In the genomic region with DNA sequence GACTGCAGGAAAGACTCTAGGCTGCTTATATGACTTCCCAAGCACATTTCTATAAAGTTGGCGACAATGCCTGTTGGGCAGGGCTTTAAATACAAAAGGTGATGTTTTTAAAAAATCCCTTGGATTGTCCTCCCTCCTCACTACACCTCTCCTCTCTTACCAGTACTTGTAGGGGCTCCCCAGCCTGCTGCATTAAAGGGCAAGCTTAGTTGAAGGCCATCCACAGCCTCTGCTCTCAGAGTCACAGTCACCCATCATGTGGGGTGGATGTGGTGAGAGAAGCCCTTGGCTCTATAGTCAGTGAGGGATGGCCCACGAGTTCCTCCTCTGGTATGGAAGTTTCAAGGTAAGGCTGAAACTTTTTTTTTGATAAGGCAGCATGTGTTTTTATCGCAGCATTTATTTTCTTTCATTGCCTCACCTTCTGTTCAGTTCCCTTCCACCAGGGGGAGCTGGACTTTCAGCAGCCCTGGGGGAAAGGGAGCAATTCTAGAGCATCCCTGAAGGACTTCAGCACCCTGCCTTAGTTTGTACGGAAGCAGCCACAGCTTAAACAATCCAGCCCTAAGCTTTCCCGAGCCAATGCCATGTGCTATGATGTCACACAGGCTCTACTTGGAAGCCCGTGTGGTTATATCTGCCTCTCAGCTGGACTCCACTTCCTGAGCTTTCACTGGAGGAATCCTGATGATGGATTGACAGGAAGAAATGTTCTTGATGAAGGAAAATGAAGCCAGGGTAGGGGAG, we compare ENCODE assay signal across 8 cellular contexts.
DNase-seq lines count a peak whose midpoint lies in the region; ATAC-seq and TF ChIP-seq lines count a peak whose summit lies in the region.

No MANE protein-coding gene starts in this region.

- intact Hi-C loops in esophagus muscularis mucosa (cut with DNase I) = no loop called here

- no peaks in the 10 kb centered on the region for H3K36me3 ChIP-seq in esophagus muscularis mucosa

- H3K27me3 Mint-ChIP-seq in memory B cell = peaks cover 1% of the 10 kb centered on the region

- H3K4me3 Mint-ChIP-seq in memory B cell = no peak overlapping the region

- H3K27ac ChIP-seq in esophagus muscularis mucosa (replicated peaks in 1 of 4) = no peak overlapping the region

- no peaks in the 10 kb centered on the region for H3K36me3 Mint-ChIP-seq in memory B cell

- ATAC-seq in GM18861 (IDR thresholded peaks at IDR 0.05; ENCODE audit: unreplicated experiment) (peak; percentile 72), HG03103 (IDR thresholded peaks at IDR 0.05; ENCODE audit: low read depth, unreplicated experiment) (peak; percentile 74), memory B cell (ENCODE audit: low read depth) (peak; percentile 70)

- H3K9me3 ChIP-seq in esophagus muscularis mucosa = no peaks in the 10 kb centered on the region

- DNase-seq in COLO829 (ENCODE audit: low spot score) (peak; percentile 50), RPMI7951 (ENCODE audit: low read depth) (peak; percentile 28), astrocyte of the hippocampus (ENCODE audit: low read depth, low spot score) (peak; percentile 28), memory B cell (ENCODE audit: low spot score in 2 of 2) (peak; percentile 47 to 50), esophagus muscularis mucosa (ENCODE audit: extremely low spot score) (no peak), NCI-H446 treated with DMSO at 0.1 percent for 48 hours (lab: John Stamatoyannopoulos, UW) (no peak)

- 46% methylated on average over 6 of the region's 6 CpGs for WGBS in esophagus muscularis mucosa

- H3K4me3 ChIP-seq in esophagus muscularis mucosa = no peak overlapping the region

- TF ChIP-seq EP300 in esophagus muscularis mucosa (IDR thresholded peaks at IDR 0.05) = no peak

- H3K27me3 ChIP-seq in esophagus muscularis mucosa = no peaks in the 10 kb centered on the region

- TF ChIP-seq POLR2A in esophagus muscularis mucosa (IDR thresholded peaks at IDR 0.05; ENCODE audit: low read depth) = no peak

- H3K9me3 Mint-ChIP-seq in memory B cell = no peaks in the 10 kb centered on the region

- no peak overlapping the region for H3K27ac Mint-ChIP-seq in memory B cell

- no peaks in the 10 kb centered on the region for H3K4me1 ChIP-seq in esophagus muscularis mucosa

- TF ChIP-seq CTCF in esophagus muscularis mucosa (IDR thresholded peaks at IDR 0.05) = peak in 1 of 3 experiments; percentile 23

- peaks cover 5% of the 10 kb centered on the region for H3K4me1 Mint-ChIP-seq in memory B cell

Comparison
In these comparisons a context has a peak if more than half of its experiments do, and no peak if none do; other contexts are left out.
1. DNase-seq: peak in COLO829 (single experiment), RPMI7951 (single experiment), astrocyte of the hippocampus (single experiment) and memory B cell (2 of 2); none in esophagus muscularis mucosa (single experiment) and NCI-H446 treated with DMSO at 0.1 percent for 48 hours (single experiment).
2. Peak in every context shown above with its lines, with median percentiles within 50 percentile points of each other: ATAC-seq.